10 cellular contexts compared by ENCODE assay signal in the genomic region with DNA sequence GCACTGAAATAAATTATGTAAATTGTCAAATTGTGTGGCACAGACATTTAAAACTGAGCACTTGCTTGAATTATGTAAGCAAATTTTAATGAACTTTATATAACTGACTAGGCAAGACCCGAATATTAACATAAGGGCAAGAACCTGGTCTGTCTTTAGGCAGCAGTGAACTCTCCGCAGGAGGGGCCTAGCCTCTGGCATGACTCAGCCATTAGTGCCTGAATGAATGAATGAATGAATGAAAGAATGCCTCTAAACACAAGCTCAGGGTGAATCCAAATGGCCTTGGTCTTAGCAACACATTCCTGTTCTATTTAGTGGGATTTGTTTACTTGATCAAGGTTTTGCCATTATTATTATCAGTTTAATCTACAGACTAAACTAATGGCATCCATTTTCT.
"Had no signal": no experiment of that assay in that cellular context is flagged by ENCODE, and none has a peak within 500 bp of the region (broad histone marks: within the 10 kb centered on the region; RNA-seq: fewer than 3 reads in every experiment).

No MANE protein-coding gene starts in this region.

- H3K4me3 Mint-ChIP-seq: HFFc6, IgD-negative memory B cell had no signal

- H3K27ac ChIP-seq: HL-60, KMS-11 had no signal

- H3K36me3 ChIP-seq: HAP-1 had no signal

- H3K4me1 ChIP-seq: HAP-1 had no signal

- H3K9me3 Mint-ChIP-seq: IgD-negative memory B cell had no signal

- H3K9me3 ChIP-seq: HAP-1 had no signal

- H3K4me3 ChIP-seq: HAP-1 had no signal

- H3K4me2 ChIP-seq: KMS-11 had no signal

- DNase-seq: GOT3, H7, HFFc6, KBM-7 had no signal

- ATAC-seq: HCT116, HepG2 had no signal

- H3K9ac ChIP-seq: KMS-11 had no signal

- H3K4me1 Mint-ChIP-seq: IgD-negative memory B cell had no signal

- FAIRE-seq: HepG2 had no signal

- H3K36me3 Mint-ChIP-seq: IgD-negative memory B cell had no signal

- H3K27ac Mint-ChIP-seq: HFFc6, IgD-negative memory B cell had no signal
